7 cellular contexts compared by ENCODE assay signal in genomic region chrX:132022863-132023116, GRCh38. TPM values are rescaled to one million over a fixed set of nuclear protein-coding genes. Genes with fewer than 3 reads are reported as not detected.
A peak's percentile ranks its signal among the peaks of the same experiment; 100 is the strongest.
DNase-seq lines count a peak whose midpoint lies in the region; ATAC-seq and TF ChIP-seq lines count a peak whose summit lies in the region.

No MANE protein-coding gene starts in this region.

- H3K9me3 ChIP-seq in skeletal muscle tissue (ENCODE audit: control insufficient read depth in 3 of 3, low read length in 3 of 3) = no peaks in the 10 kb centered on the region

- H3K9ac ChIP-seq in skeletal muscle tissue (ENCODE audit: low read depth in 1 of 3, low read length in 3 of 3) = peak overlapping the region in 1 of 3 donors; percentile 40

- H3K27me3 ChIP-seq in skeletal muscle tissue (ENCODE audit: control insufficient read depth in 3 of 3, insufficient read depth in 3 of 3, low read length in 3 of 3) = peaks cover 0 to 7% (median 0%) of the 10 kb centered on the region in 3 donors

- peaks cover 0 to 6% (median 2%) of the 10 kb centered on the region in 3 donors for H3K4me1 ChIP-seq in skeletal muscle tissue (ENCODE audit: control insufficient read depth in 3 of 3, insufficient read depth in 3 of 3, low read length in 3 of 3)

- no peak for TF ChIP-seq CTCF in HFF-Myc (IDR thresholded peaks at IDR 0.05; ENCODE audit: low read depth, low read length, missing control alignments)
- no peak for TF ChIP-seq CTCF in foreskin fibroblast (IDR thresholded peaks at IDR 0.05; ENCODE audit: low read depth, low read length)

- no peak for DNase-seq in HFF-Myc (ENCODE audit: extremely low read depth, low read depth)
- DNase-seq in RKO (ENCODE audit: low spot score) = peak; percentile 57
- no peak for DNase-seq in foreskin fibroblast
- DNase-seq in NCI-H748 treated with DMSO at 0.1 percent for 48 hours (lab: John Stamatoyannopoulos, UW) = no peak
- no peak for DNase-seq in NCI-H187 treated with DMSO at 0.1 percent for 48 hours (lab: John Stamatoyannopoulos, UW)

- no peak overlapping the region for H3K27ac ChIP-seq in skeletal muscle tissue (ENCODE audit: low read depth, low read length)

- H3K36me3 ChIP-seq in skeletal muscle tissue (ENCODE audit: control insufficient read depth in 3 of 3, insufficient read depth in 3 of 3, low read length in 3 of 3) = no peaks in the 10 kb centered on the region

- peak overlapping the region; percentile 63 for H3K4me3 ChIP-seq in HFF-Myc (replicated peaks; ENCODE audit: low read depth, low read length)
- peak overlapping the region; percentile 60 to 62 for H3K4me3 ChIP-seq in foreskin fibroblast (ENCODE audit: low read depth in 1 of 2, low read length in 2 of 2)
- H3K4me3 ChIP-seq in skeletal muscle tissue (ENCODE audit: low read length in 3 of 3) = peak overlapping the region; percentile 49 to 67 (median 60)

- ATAC-seq in GM18873 (IDR thresholded peaks at IDR 0.05; ENCODE audit: low FRiP score, unreplicated experiment) = peak; percentile 21

RNA-seq across cellular contexts. Expression of gene STK26, which starts 0.3 kb away (rescaled TPM):
- 24.5 TPM for total RNA-seq in skeletal muscle tissue
